ENCODE assay signal across 7 cellular contexts in the genomic region with DNA sequence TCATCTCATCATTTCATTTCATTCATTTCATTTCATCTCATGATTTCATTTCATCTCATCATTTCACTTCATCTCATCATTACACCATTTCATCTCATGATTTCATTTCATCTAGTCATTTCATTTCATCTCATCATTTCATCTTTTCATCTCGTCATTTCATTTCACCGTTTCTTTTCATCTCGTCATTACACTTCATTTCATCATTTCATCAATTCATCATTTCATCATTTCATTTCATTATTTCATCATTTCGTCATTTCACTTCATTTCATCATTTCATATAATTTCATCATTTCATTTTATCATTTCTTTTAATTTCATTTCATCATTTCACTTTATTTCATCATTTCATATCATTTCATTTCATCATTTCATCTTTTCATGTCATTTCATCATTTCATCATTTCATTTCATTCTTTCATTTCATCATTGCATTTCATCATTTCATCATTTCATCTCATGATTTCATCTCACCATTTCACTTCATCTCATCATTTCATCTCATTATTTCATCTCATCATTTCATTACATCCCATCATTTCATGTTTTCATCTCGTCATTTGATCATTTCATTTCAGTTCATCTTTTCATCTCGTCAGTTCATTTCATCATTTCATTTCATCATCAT. TPM values are rescaled to one million over a fixed set of nuclear protein-coding genes. Genes with fewer than 3 reads are reported as not detected.
"Had no signal": no experiment of that assay in that cellular context is flagged by ENCODE, and none has a peak within 500 bp of the region (broad histone marks: within the 10 kb centered on the region; RNA-seq: fewer than 3 reads in every experiment).

No MANE protein-coding gene starts in this region.

RNA-seq across cellular contexts. Expression of gene TP53TG3, which starts 30.6 kb away (rescaled TPM):
- total RNA-seq: activated T-helper 1 cell treated with anti-CD3 and anti-CD28 coated beads, Interleukin-12 subunit alpha, Interleukin-12 subunit beta, Interleukin-2, Interleukin-4 antibody, amounts not matched to agents 30 ng/mL and 10 ng/mL and 1 ng/mL, durations not matched to agents 14 hours and 24 hours and 36 hours; aorta; cerebellum; Peyer's patch; SJSA1; T-helper 1 cell treated with Interleukin-12 subunit alpha and Interleukin-12 subunit beta and Interleukin-4 antibody, amounts not matched to agents 30 ng/mL and 1 ng/mL, for 36 hours had no signal
- polyA plus RNA-seq: adrenal gland had no signal
